In the genomic region with DNA sequence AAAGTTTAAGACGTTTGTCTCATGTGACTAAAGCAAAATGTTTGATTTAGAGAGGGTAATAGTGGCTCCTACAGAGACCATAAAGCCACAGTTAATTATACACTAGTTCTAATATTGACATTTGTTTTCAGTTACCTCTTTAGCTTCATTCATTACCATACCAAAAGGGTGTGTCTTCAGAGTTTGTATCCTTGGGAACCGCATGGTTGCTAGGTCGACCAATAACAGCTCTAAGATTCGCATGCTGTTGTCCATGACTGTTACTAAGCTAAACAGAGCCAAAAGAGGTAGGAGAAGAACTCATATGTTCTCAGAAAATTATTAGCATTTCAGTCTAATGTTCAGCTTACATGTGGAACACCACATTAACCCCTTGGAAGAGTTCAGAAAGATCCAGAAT, we compare ENCODE assay signal across 19 cellular contexts. TPM values are rescaled to one million over a fixed set of nuclear protein-coding genes. Genes with fewer than 3 reads are reported as not detected.
DNase-seq lines count a peak whose midpoint lies in the region; ATAC-seq and TF ChIP-seq lines count a peak whose summit lies in the region.
"Had no signal": no experiment of that assay in that cellular context is flagged by ENCODE, and none has a peak within 500 bp of the region (broad histone marks: within the 10 kb centered on the region; RNA-seq: fewer than 3 reads in every experiment).

No MANE protein-coding gene starts in this region.

- no peaks in the 10 kb centered on the region for H3K36me3 ChIP-seq in adrenal gland (replicated peaks in 1 of 2)
- H3K36me3 ChIP-seq: SJSA1, upper lobe of left lung had no signal

- no peak for TF ChIP-seq CTCF in adrenal gland (IDR thresholded peaks at IDR 0.05)

- no peaks in the 10 kb centered on the region for H3K9me3 Mint-ChIP-seq in T-cell
- H3K9me3 Mint-ChIP-seq: activated CD4-positive, alpha-beta memory T cell treated with anti-CD3 and anti-CD28 coated beads for 36 hours; activated T-cell treated with anti-CD3 and anti-CD28 coated beads, Interleukin-2, amount 50 U/mL, for 72 hours; GM23338 had no signal

- intact Hi-C loops in adrenal gland (cut with DNase I): no loop called here

- H3K36me3 Mint-ChIP-seq in T-cell: no peaks in the 10 kb centered on the region
- H3K36me3 Mint-ChIP-seq: activated CD4-positive, alpha-beta memory T cell treated with anti-CD3 and anti-CD28 coated beads for 36 hours had no signal

- H3K4me1 Mint-ChIP-seq in T-cell: no peaks in the 10 kb centered on the region
- H3K4me1 Mint-ChIP-seq: stimulated activated naive B cell treated with anti-CD40 and anti-IgM and Interleukin-4, amounts not matched to agents 10 μg/mL and 1 μg/mL and 100 μg/mL, for 72 hours had no signal

- TF ChIP-seq POLR2A in adrenal gland (IDR thresholded peaks at IDR 0.05): no peak

- peaks cover 5 to 6% of the 10 kb centered on the region in 2 donors for H3K27me3 Mint-ChIP-seq in T-cell
- H3K27me3 Mint-ChIP-seq: activated CD4-positive, alpha-beta memory T cell treated with anti-CD3 and anti-CD28 coated beads for 36 hours had no signal

- H3K27ac Mint-ChIP-seq in T-cell: no peak overlapping the region
- H3K27ac Mint-ChIP-seq: activated CD4-positive, alpha-beta memory T cell treated with anti-CD3 and anti-CD28 coated beads for 36 hours; activated T-cell treated with anti-CD3 and anti-CD28 coated beads, Interleukin-2, amount 50 U/mL, for 72 hours; GM23338; stimulated activated naive B cell treated with anti-CD40 and anti-IgM and Interleukin-4, amounts not matched to agents 10 μg/mL and 1 μg/mL and 100 μg/mL, for 72 hours had no signal

- POLR2A ChIA-PET in T-cell (lab: Charles Lee): no interaction called here

- H3K4me3 ChIP-seq in adrenal gland: no peak overlapping the region
- H3K4me3 ChIP-seq: GM23338, SJSA1, skin epidermis, upper lobe of left lung had no signal

- CTCF ChIA-PET in T-cell (lab: Charles Lee): interaction anchor here in 1 of 2 donors (0.5 kb wide), 1 partner anchor 21 kb away, joined by 3 read pairs; no protein-coding TSS in a partner anchor

- H3K4me1 ChIP-seq in adrenal gland (replicated peaks in 1 of 2): no peaks in the 10 kb centered on the region
- H3K4me1 ChIP-seq: SJSA1, upper lobe of left lung had no signal

- H3K27ac ChIP-seq in adrenal gland: no peak overlapping the region
- H3K27ac ChIP-seq: SJSA1, skin epidermis, upper lobe of left lung had no signal

- no peaks in the 10 kb centered on the region for H3K9me3 ChIP-seq in adrenal gland (replicated peaks in 1 of 3)
- H3K9me3 ChIP-seq: SJSA1, upper lobe of left lung had no signal

- no peaks in the 10 kb centered on the region for H3K27me3 ChIP-seq in adrenal gland
- H3K27me3 ChIP-seq: SJSA1, upper lobe of left lung had no signal

- DNase-seq in AG20443 (ENCODE audit: low spot score): peak; percentile 12
- peak; percentile 1 for DNase-seq in HT1080 (ENCODE audit: low read depth)
- peak; percentile 86 for DNase-seq in NCI-H748 treated with DMSO at 0.1 percent for 48 hours (lab: John Stamatoyannopoulos, UW)
- peak; percentile 12 for DNase-seq in iPS-NIHi11 (ENCODE audit: low spot score)
- DNase-seq in pons (ENCODE audit: low spot score): no peak
- DNase-seq in AML-193 (lab: John Stamatoyannopoulos, UW): no peak
- DNase-seq in adrenal gland: no peak
- DNase-seq in T-cell: no peak
- DNase-seq: activated CD4-positive, alpha-beta memory T cell treated with anti-CD3 and anti-CD28 coated beads for 36 hours; activated T-cell treated with anti-CD3 and anti-CD28 coated beads, Interleukin-2, amount 50 U/mL, for 72 hours; cerebellar nuclear complex; DMS 273 treated with DMSO at 0.1 percent for 48 hours; KBM-7; NCI-H187 treated with DMSO at 0.1 percent for 48 hours; stimulated activated naive B cell treated with anti-CD40 and anti-IgM and Interleukin-4, amounts not matched to agents 10 μg/mL and 1 μg/mL and 100 μg/mL, for 72 hours; upper lobe of left lung had no signal

- 67 to 73% (median 70%) methylated on average over 4 of the region's 4 CpGs for WGBS in adrenal gland, 4 donors

- H3K4me3 Mint-ChIP-seq in T-cell: no peak overlapping the region
- H3K4me3 Mint-ChIP-seq: activated CD4-positive, alpha-beta memory T cell treated with anti-CD3 and anti-CD28 coated beads for 36 hours; activated T-cell treated with anti-CD3 and anti-CD28 coated beads, Interleukin-2, amount 50 U/mL, for 72 hours; GM23338; stimulated activated naive B cell treated with anti-CD40 and anti-IgM and Interleukin-4, amounts not matched to agents 10 μg/mL and 1 μg/mL and 100 μg/mL, for 72 hours had no signal

- no peak for ATAC-seq in T-cell (replicated peaks in 1 of 4)
- ATAC-seq: activated T-cell treated with anti-CD3 and anti-CD28 coated beads, Interleukin-2, amount 50 U/mL, for 72 hours; GM23338; stimulated activated naive B cell treated with anti-CD40 and anti-IgM and Interleukin-4, amounts not matched to agents 10 μg/mL and 1 μg/mL and 100 μg/mL, for 72 hours had no signal

RNA-seq across cellular contexts. Expression of gene ETNK1, which starts 36.2 kb away (rescaled TPM):
- 20.6 and 28.4 TPM in 2 replicates for total RNA-seq in HT1080 (2014; rRNA removed; shearing (Covaris generic))
- 13.0 and 14.0 TPM in 2 replicates for polyA plus RNA-seq in HT1080 (2015; cell fraction: cytosol; rRNA removed)
- 52.2 and 54.1 TPM in 2 replicates for polyA plus RNA-seq in HT1080 (2015; cell fraction: nucleus; rRNA removed)
- 10 to 100 TPM; 32.4 to 79.2 (median 59.5) TPM for total RNA-seq in adrenal gland
- polyA plus RNA-seq in adrenal gland: 10 to 100 TPM; 16.8 to 26.3 (median 25.0) TPM
- 10 to 100 TPM; 50.9 to 77.4 (median 69.9) TPM for total RNA-seq in T-cell

RNA-seq across cellular contexts. Expression of gene C2CD5, which starts 44.5 kb away (rescaled TPM):
- 17.3 and 36.5 TPM in 2 replicates for total RNA-seq in HT1080 (2014; rRNA removed; shearing (Covaris generic))
- polyA plus RNA-seq in HT1080 (2015; cell fraction: cytosol; rRNA removed): 21.0 and 23.3 TPM in 2 replicates
- 34.4 and 39.0 TPM in 2 replicates for polyA plus RNA-seq in HT1080 (2015; cell fraction: nucleus; rRNA removed)
- total RNA-seq in adrenal gland (10 to 100 TPM; 23.5 to 38.9 (median 30.5) TPM), T-cell (10 to 100 TPM; 34.6 to 44.9 (median 42.6) TPM)
- polyA plus RNA-seq in adrenal gland: 10 to 100 TPM; 13.8 to 28.2 (median 18.3) TPM

Comparison
In these comparisons a context has a peak if more than half of its experiments do, and no peak if none do; other contexts are left out.
1. DNase-seq: peak in AG20443 (single experiment), HT1080 (single experiment), NCI-H748 treated with DMSO at 0.1 percent for 48 hours (single experiment) and iPS-NIHi11 (single experiment); none in pons (single experiment), AML-193 (0 of 2), adrenal gland (0 of 7) and T-cell (0 of 34).